ENCODE assay signal across 9 cellular contexts in genomic region chr4:70651864-70652506, GRCh38. TPM values are rescaled to one million over a fixed set of nuclear protein-coding genes. Genes with fewer than 3 reads are reported as not detected.
A peak's percentile ranks its signal among the peaks of the same experiment; 100 is the strongest.
DNase-seq lines count a peak whose midpoint lies in the region; ATAC-seq, FAIRE-seq and TF ChIP-seq lines count a peak whose summit lies in the region.
"Had no signal": no experiment of that assay in that cellular context is flagged by ENCODE, and none has a peak within 500 bp of the region (broad histone marks: within the 10 kb centered on the region; RNA-seq: fewer than 3 reads in every experiment).

No MANE protein-coding gene starts in this region.

- POLR2A ChIA-PET in A549 (lab: Yijun Ruan, JAX): no interaction called here

- 10% methylated on average over 4 of the region's 4 CpGs for WGBS in A549 (ENCODE audit: missing lambda C conversion rate)
- 2 to 3% (median 2%) methylated on average over 4 of the region's 4 CpGs for WGBS in ovary, 3 donors

- intact Hi-C loops in ovary (cut with DNase I): loop anchor here in 1 of 4 donors (10.0 kb wide), 1 partner anchor 1063 kb away; no protein-coding TSS in a partner anchor

- no peaks in the 10 kb centered on the region for H3K27me3 ChIP-seq in ovary

- H3K4me3 ChIP-seq in A549 (no peak overlapping the region), fibroblast of mammary gland (ENCODE audit: control insufficient read depth, low read depth, low read length) (no peak overlapping the region), ovary (no peak overlapping the region)

- DNase-seq in A549 (ENCODE audit: low read depth in 1 of 2, low spot score in 1 of 2): peak; percentile 15 to 22
- peak; percentile 59 for DNase-seq in HT-29 (ENCODE audit: low spot score)
- peak; percentile 37 for DNase-seq in SHP77 treated with DMSO at 0.1 percent for 48 hours (lab: John Stamatoyannopoulos, UW)
- peak; percentile 53 for DNase-seq in fibroblast of mammary gland (ENCODE audit: low read depth)
- no peak for DNase-seq in ovary
- no peak for DNase-seq in stimulated activated CD4-positive, alpha-beta T cell treated with anti-CD3 and anti-CD28 coated beads, Interleukin-1b, Interleukin-23, amount 100 ng/mL, for 48 hours
- no peak for DNase-seq in activated T-cell treated with anti-CD3 and anti-CD28 coated beads, Interleukin-2, amount 50 U/mL, for 1 hour

- peaks cover 12% of the 10 kb centered on the region; the same call in 2 of the 3 replicates for H3K4me1 ChIP-seq in A549
- no peaks in the 10 kb centered on the region for H3K4me1 ChIP-seq in ovary (ENCODE audit: insufficient read depth)

- H3K9me3 ChIP-seq in A549 (no peaks in the 10 kb centered on the region), ovary (no peaks in the 10 kb centered on the region)

- CTCF ChIA-PET in A549 (lab: Yijun Ruan, JAX): interaction anchor here (0.7 to 2.1 kb wide), 25 partner anchors 8 to 1061 kb away, joined by 3 to 10 read pairs (median 4); no protein-coding TSS in a partner anchor

- TF ChIP-seq CTCF in A549 (IDR thresholded peaks at IDR 0.05): peak; percentile 64
- peak; percentile 50 for TF ChIP-seq CTCF in fibroblast of mammary gland (conservative IDR thresholded peaks at IDR 0.05; ENCODE audit: control insufficient read depth, insufficient read depth, low read depth, low read length)
- TF ChIP-seq CTCF in ovary (IDR thresholded peaks at IDR 0.05): peak; percentile 29 to 57 (median 57)

- peak; percentile 66 to 81; a peak in 3 of 6 replicates for ATAC-seq in A549

- TF ChIP-seq POLR2A in A549 (IDR thresholded peaks at IDR 0.05; ENCODE audit: low read length) (no peak), ovary (IDR thresholded peaks at IDR 0.05) (no peak)

- FAIRE-seq in A549 (lab: Jason Lieb, UNC) (peak; percentile 39), G401.6 (lab: Jason Lieb, UNC) (peak; percentile 93)

- H3K27ac ChIP-seq in A549 (peak overlapping the region in 1 of 2 experiments; percentile 15; a peak in 1 of 6 replicates), ovary (no peak overlapping the region)

- peak overlapping the region; percentile 72 for H3K4me2 ChIP-seq in A549

- TF ChIP-seq RAD21 in A549 (conservative IDR thresholded peaks at IDR 0.05 in 1 of 2, IDR thresholded peaks at IDR 0.05 in 1 of 2): peak; percentile 65 to 76

- H3K36me3 ChIP-seq in ovary: no peaks in the 10 kb centered on the region

- TF ChIP-seq EP300 in A549 (IDR thresholded peaks at IDR 0.05) (no peak), ovary (IDR thresholded peaks at IDR 0.05) (no peak)

TF ChIP-seq in A549, 52 proteins besides CTCF, POLR2A, EP300 and RAD21:
- peak; percentile 63; the same call in 2 of the 3 replicates for TF ChIP-seq SMC3 (IDR thresholded peaks at IDR 0.05)
- no peak for TF ChIP-seq ZSCAN20 (CRISPR knock-in tag; IDR thresholded peaks at IDR 0.05)
- TF ChIP-seq RNF2 (IDR thresholded peaks at IDR 0.05; ENCODE audit: borderline replicate concordance, low read depth): no peak
- TF ChIP-seq REST (IDR thresholded peaks at IDR 0.05): no peak
- no peak for TF ChIP-seq MAFK (IDR thresholded peaks at IDR 0.05; ENCODE audit: partially characterized antibody)
- TF ChIP-seq HOXB13 (CRISPR knock-in tag; IDR thresholded peaks at IDR 0.05; ENCODE audit: low read depth): no peak
- TF ChIP-seq TP53 (CRISPR knock-in tag; IDR thresholded peaks at IDR 0.05): no peak

RNA-seq across cellular contexts. Expression of gene JCHAIN, which starts 14.3 kb away (rescaled TPM):
- polyA plus RNA-seq in A549 (2011; rRNA removed): 0.22 and 0.50 TPM in 2 replicates
- not detected in 2 replicates for polyA plus RNA-seq in A549 (2012; cell fraction: cytosol; rRNA removed)
- polyA plus RNA-seq in A549 (2012; cell fraction: nucleus; rRNA removed): not detected in 2 replicates
- 0.09 to 0.17 TPM (median 0.15 TPM) in 3 replicates for polyA plus RNA-seq in A549 (2017; fragmentation: RNase III; extraction: RNeasy Plus Mini Kit Qiagen cat#74134 plus additional on column Dnase treatment)
- polyA minus RNA-seq in A549 (2011; rRNA and poly(A)+ RNA removed): not detected in 2 replicates
- total RNA-seq in HT-29 (2014; rRNA removed; shearing (Covaris generic)): not detected in 2 replicates
- 10 to 100 TPM in 1 of 7 donors, 1 to 10 TPM in 6; 1.4 to 27.7 (median 5.6) TPM for total RNA-seq in ovary
- polyA plus RNA-seq in ovary: 10 to 100 TPM in 1 of 2 donors, 1 to 10 TPM in 1; 8.9 to 93.0 TPM

RNA-seq across cellular contexts. Expression of gene ENAM, which starts 23.4 kb away (rescaled TPM):
- polyA plus RNA-seq in A549 (2011; rRNA removed) (0.16 TPM in 2 replicates), A549 (2017; fragmentation: RNase III; extraction: RNeasy Plus Mini Kit Qiagen cat#74134 plus additional on column Dnase treatment) (0.01 TPM in 1 of 3 replicates, not detected in the others), ovary (1 to 10 TPM in 1 of 2 donors, under 1 TPM in 1; 0.01 to 1.0 TPM)
- under 0.01 TPM in 1 of 2 replicates, not detected in the other for polyA plus RNA-seq in A549 (2012; cell fraction: cytosol; rRNA removed)
- polyA plus RNA-seq in A549 (2012; cell fraction: nucleus; rRNA removed): not detected in 2 replicates
- 0.04 TPM in 1 of 2 replicates, not detected in the other for polyA minus RNA-seq in A549 (2011; rRNA and poly(A)+ RNA removed)
- total RNA-seq in HT-29 (2014; rRNA removed; shearing (Covaris generic)): not detected in 2 replicates
- total RNA-seq in ovary: under 1 TPM in 2 of 7 donors, not detected in 5; 0.15 to 0.69 TPM
- polyA plus RNA-seq: esophagus had no signal

RNA-seq across cellular contexts. Expression of gene UTP3, which starts 36.3 kb away (rescaled TPM):
- polyA plus RNA-seq in A549 (2011; rRNA removed) (19.0 and 24.8 TPM in 2 replicates), A549 (2017; fragmentation: RNase III; extraction: RNeasy Plus Mini Kit Qiagen cat#74134 plus additional on column Dnase treatment) (44.6 to 46.2 TPM (median 45.2 TPM) in 3 replicates), ovary (10 to 100 TPM; 16.7 to 23.1 TPM)
- 15.2 and 19.6 TPM in 2 replicates for polyA plus RNA-seq in A549 (2012; cell fraction: cytosol; rRNA removed)
- 9.3 and 9.9 TPM in 2 replicates for polyA plus RNA-seq in A549 (2012; cell fraction: nucleus; rRNA removed)
- polyA minus RNA-seq in A549 (2011; rRNA and poly(A)+ RNA removed): 3.6 and 4.1 TPM in 2 replicates
- total RNA-seq in HT-29 (2014; rRNA removed; shearing (Covaris generic)): 17.5 and 19.2 TPM in 2 replicates
- total RNA-seq in ovary: 10 to 100 TPM; 10.3 to 25.0 (median 21.5) TPM

RNA-seq across cellular contexts. Expression of gene AMBN, which starts 59.9 kb away (rescaled TPM):
- polyA plus RNA-seq in A549 (2011; rRNA removed) (not detected in 2 replicates), A549 (2017; fragmentation: RNase III; extraction: RNeasy Plus Mini Kit Qiagen cat#74134 plus additional on column Dnase treatment) (not detected in 3 replicates), ovary (not detected)
- not detected in 2 replicates for polyA plus RNA-seq in A549 (2012; cell fraction: cytosol; rRNA removed)
- polyA plus RNA-seq in A549 (2012; cell fraction: nucleus; rRNA removed): not detected in 2 replicates
- polyA minus RNA-seq in A549 (2011; rRNA and poly(A)+ RNA removed): not detected in 2 replicates
- not detected in 2 replicates for total RNA-seq in HT-29 (2014; rRNA removed; shearing (Covaris generic))
- not detected for total RNA-seq in ovary
- polyA plus RNA-seq: esophagus had no signal

Comparison
In these comparisons a context has a peak if more than half of its experiments do, and no peak if none do; other contexts are left out.
1. DNase-seq: peak in A549 (2 of 2), HT-29 (single experiment), SHP77 treated with DMSO at 0.1 percent for 48 hours (single experiment) and fibroblast of mammary gland (single experiment); none in ovary (0 of 5), stimulated activated CD4-positive, alpha-beta T cell treated with anti-CD3 and anti-CD28 coated beads, Interleukin-1b, Interleukin-23, amount 100 ng/mL, for 48 hours (single experiment) and activated T-cell treated with anti-CD3 and anti-CD28 coated beads, Interleukin-2, amount 50 U/mL, for 1 hour (single experiment).
2. Peak in every context shown above with its lines, with median percentiles within 50 percentile points of each other: CTCF ChIP-seq.